In genomic region chr6:43246301-43247114, GRCh38 we compare ENCODE assay signal across 8 cellular contexts. TPM values are rescaled to one million over a fixed set of nuclear protein-coding genes. Genes with fewer than 3 reads are reported as not detected.
DNase-seq lines count a peak whose midpoint lies in the region; ATAC-seq and TF ChIP-seq lines count a peak whose summit lies in the region.

No MANE protein-coding gene starts in this region.

- H3K4me3 ChIP-seq in skin epidermis, result peak overlapping the region; percentile 24 to 38 (median 31)

- CTCF ChIA-PET in activated CD8-positive, alpha-beta memory T cell treated with anti-CD3 and anti-CD28 coated beads, Interleukin-2, amount 10 ng/mL, durations not matched to agents 7 days and 5 days (lab: Charles Lee), result interaction anchor here (0.8 to 4.6 kb wide), 3 partner anchors 12 to 260 kb away, joined by 3 to 27 read pairs (median 4); partner anchors contain the start of gene DNPH1

- H3K36me3 Mint-ChIP-seq in activated CD8-positive, alpha-beta memory T cell treated with anti-CD3 and anti-CD28 coated beads, Interleukin-2, amount 10 ng/mL, durations not matched to agents 7 days and 5 days, result no peaks in the 10 kb centered on the region
- peaks cover 6% of the 10 kb centered on the region for H3K36me3 Mint-ChIP-seq in brain

- no peak overlapping the region for H3K27ac Mint-ChIP-seq in activated CD8-positive, alpha-beta memory T cell treated with anti-CD3 and anti-CD28 coated beads, Interleukin-2, amount 10 ng/mL, durations not matched to agents 7 days and 5 days
- H3K27ac Mint-ChIP-seq in brain, result peak overlapping the region in 3 of 5 experiments; percentile 62 to 96 (median 92)

- H3K27me3 Mint-ChIP-seq in activated CD8-positive, alpha-beta memory T cell treated with anti-CD3 and anti-CD28 coated beads, Interleukin-2, amount 10 ng/mL, durations not matched to agents 7 days and 5 days, result peaks cover 22% of the 10 kb centered on the region
- H3K27me3 Mint-ChIP-seq in brain, result peaks cover 14% of the 10 kb centered on the region

- DNase-seq in activated CD8-positive, alpha-beta memory T cell treated with anti-CD3 and anti-CD28 coated beads, Interleukin-2, amount 10 ng/mL, durations not matched to agents 7 days and 5 days, result no peak
- no peak for DNase-seq in activated CD8-positive, alpha-beta memory T cell treated with anti-CD3 and anti-CD28 coated beads, Interleukin-2, amount 50 U/mL, for 4 hours
- DNase-seq in NCI-H460 (ENCODE audit: extremely low read depth, low read depth), result peak; percentile 21
- peak; percentile 64 for DNase-seq in inferior parietal cortex (ENCODE audit: extremely low spot score)
- no peak for DNase-seq in GF-D8 (lab: John Stamatoyannopoulos, UW)

- H3K4me1 Mint-ChIP-seq in activated CD8-positive, alpha-beta memory T cell treated with anti-CD3 and anti-CD28 coated beads, Interleukin-2, amount 10 ng/mL, durations not matched to agents 7 days and 5 days, result peaks cover 25% of the 10 kb centered on the region
- peaks cover 24% of the 10 kb centered on the region for H3K4me1 Mint-ChIP-seq in brain

- ATAC-seq in activated CD8-positive, alpha-beta memory T cell treated with anti-CD3 and anti-CD28 coated beads, Interleukin-2, amount 10 ng/mL, durations not matched to agents 7 days and 5 days, result peak; percentile 32
- peak; percentile 26 for ATAC-seq in HG02623 (IDR thresholded peaks at IDR 0.05; ENCODE audit: unreplicated experiment)

- no peak for TF ChIP-seq CTCF in brain (conservative IDR thresholded peaks at IDR 0.05)

- H3K9me3 Mint-ChIP-seq in activated CD8-positive, alpha-beta memory T cell treated with anti-CD3 and anti-CD28 coated beads, Interleukin-2, amount 10 ng/mL, durations not matched to agents 7 days and 5 days (ENCODE audit: low read depth), result no peaks in the 10 kb centered on the region
- peaks cover 0 to 5% (median 0%) of the 10 kb centered on the region in 5 experiments for H3K9me3 Mint-ChIP-seq in brain

- H3K27ac ChIP-seq in skin epidermis, result no peak overlapping the region

- peak overlapping the region; percentile 74 for H3K4me3 Mint-ChIP-seq in activated CD8-positive, alpha-beta memory T cell treated with anti-CD3 and anti-CD28 coated beads, Interleukin-2, amount 10 ng/mL, durations not matched to agents 7 days and 5 days
- H3K4me3 Mint-ChIP-seq in brain, result no peak overlapping the region

RNA-seq across cellular contexts. Expression of gene TTBK1, which starts 3.2 kb away (rescaled TPM):
- under 1 TPM; 0.20 to 0.80 TPM for total RNA-seq in activated CD8-positive, alpha-beta memory T cell treated with anti-CD3 and anti-CD28 coated beads, Interleukin-2, amount 10 ng/mL, durations not matched to agents 7 days and 5 days
- not detected in 2 replicates for total RNA-seq in NCI-H460 (2014; rRNA removed; shearing (Covaris generic))
- not detected in 2 replicates for polyA plus RNA-seq in NCI-H460 (2014; cell fraction: nucleus; rRNA removed)
- 37.9 TPM for polyA plus RNA-seq in brain (ENCODE audit: insufficient read depth, low read depth, low replicate concordance)

RNA-seq across cellular contexts. Expression of gene DNPH1, which starts 17.2 kb away (rescaled TPM):
- total RNA-seq in activated CD8-positive, alpha-beta memory T cell treated with anti-CD3 and anti-CD28 coated beads, Interleukin-2, amount 10 ng/mL, durations not matched to agents 7 days and 5 days, result 10 to 100 TPM; 54.0 to 60.0 TPM
- total RNA-seq in NCI-H460 (2014; rRNA removed; shearing (Covaris generic)), result 105 and 114 TPM in 2 replicates
- 244 and 278 TPM in 2 replicates for polyA plus RNA-seq in NCI-H460 (2014; cell fraction: nucleus; rRNA removed)
- 91.3 TPM for polyA plus RNA-seq in brain (ENCODE audit: insufficient read depth, low read depth, low replicate concordance)

RNA-seq across cellular contexts. Expression of gene SLC22A7, which starts 51.6 kb away (rescaled TPM):
- not detected for total RNA-seq in activated CD8-positive, alpha-beta memory T cell treated with anti-CD3 and anti-CD28 coated beads, Interleukin-2, amount 10 ng/mL, durations not matched to agents 7 days and 5 days
- not detected in 2 replicates for total RNA-seq in NCI-H460 (2014; rRNA removed; shearing (Covaris generic))
- polyA plus RNA-seq in NCI-H460 (2014; cell fraction: nucleus; rRNA removed), result not detected in 2 replicates
- polyA plus RNA-seq in brain (ENCODE audit: insufficient read depth, low read depth, low replicate concordance), result not detected

Comparison
In these comparisons a context has a peak if more than half of its experiments do, and no peak if none do; other contexts are left out.
1. DNase-seq: peak in NCI-H460 (single experiment) and inferior parietal cortex (single experiment); none in activated CD8-positive, alpha-beta memory T cell treated with anti-CD3 and anti-CD28 coated beads, Interleukin-2, amount 10 ng/mL, durations not matched to agents 7 days and 5 days (single experiment), activated CD8-positive, alpha-beta memory T cell treated with anti-CD3 and anti-CD28 coated beads, Interleukin-2, amount 50 U/mL, for 4 hours (single experiment) and GF-D8 (single experiment).